ENCODE assay signal across 6 cellular contexts in genomic region chr1:1058088-1058905, GRCh38. TPM values are rescaled to one million over a fixed set of nuclear protein-coding genes. Genes with fewer than 3 reads are reported as not detected.
DNase-seq lines count a peak whose midpoint lies in the region; ATAC-seq, FAIRE-seq and TF ChIP-seq lines count a peak whose summit lies in the region.

No MANE protein-coding gene starts in this region.

- H3K27ac ChIP-seq in GM12878 (ENCODE audit: control insufficient read depth, insufficient read depth) (no peak overlapping the region), psoas muscle (no peak overlapping the region)

- in situ Hi-C loops in GM12878 (cut with MboI): no loop called here

- BruUV-seq in GM12878 (replicated peaks; lab: Mats Ljungman, UMichigan): no TSS peak

- CTCF ChIA-PET in GM12878 (lab: Yijun Ruan, JAX): interaction anchor here (0.6 to 8.7 kb wide), 10 partner anchors 14 to 536 kb away, joined by 3 to 83 read pairs (median 4); partner anchors contain the start of genes ISG15 and PLEKHN1

- DNase-seq in NCI-H510A treated with DMSO at 0.1 percent for 48 hours (lab: John Stamatoyannopoulos, UW) (peak; percentile 66), NCI-H510A (lab: John Stamatoyannopoulos, UW) (no peak), GM12878 (ENCODE audit: low read depth, low spot score) (no peak), psoas muscle (no peak), left cardiac atrium (no peak), left ventricle myocardium superior (no peak)

- peaks cover 21% of the 10 kb centered on the region for H3K4me1 ChIP-seq in GM12878 (ENCODE audit: control insufficient read depth, insufficient read depth, low read length)
- no peaks in the 10 kb centered on the region for H3K4me1 ChIP-seq in psoas muscle

- intact Hi-C loops in GM12878 (cut with micrococcal nuclease; ENCODE audit: unreplicated experiment) (no loop called here), psoas muscle (cut with DNase I) (no loop called here), left cardiac atrium (cut with DNase I) (no loop called here), left ventricle myocardium superior (cut with micrococcal nuclease) (no loop called here)

- no peak for TF ChIP-seq POLR2A in GM12878 (IDR thresholded peaks at IDR 0.05; ENCODE audit: low read depth, low read length)

- no peaks in the 10 kb centered on the region for H4K20me1 ChIP-seq in GM12878 (ENCODE audit: control insufficient read depth, insufficient read depth)

- POLR2A ChIA-PET in GM12878 (lab: Charles Lee): interaction anchor here (1.3 to 1.9 kb wide), 4 partner anchors 18 to 192 kb away, joined by 4 to 9 read pairs (median 5); no protein-coding TSS in a partner anchor

- no peak for TF ChIP-seq RAD21 in GM12878 (IDR thresholded peaks at IDR 0.05; ENCODE audit: insufficient read depth, low read depth, low read length)

- TF ChIP-seq CTCF in GM12878 (IDR thresholded peaks at IDR 0.05 in 2 of 3, conservative IDR thresholded peaks at IDR 0.05 in 1 of 3; ENCODE audit: control insufficient read depth in 2 of 3, extremely low read depth in 1 of 3, insufficient read depth in 1 of 3, low read depth in 3 of 3, low read length in 3 of 3): no peak
- TF ChIP-seq CTCF in psoas muscle (IDR thresholded peaks at IDR 0.05): no peak

- H3K9me3 ChIP-seq in GM12878 (replicated peaks; ENCODE audit: control insufficient read depth, insufficient read depth, low read length) (no peaks in the 10 kb centered on the region), psoas muscle (no peaks in the 10 kb centered on the region)

- no peak for TF ChIP-seq EP300 in GM12878 (IDR thresholded peaks at IDR 0.05; ENCODE audit: borderline replicate concordance in 1 of 2, control insufficient read depth in 1 of 2, low read depth in 2 of 2, low read length in 2 of 2)

- H3K36me3 ChIP-seq in GM12878 (ENCODE audit: control insufficient read depth in 2 of 2, insufficient read depth in 2 of 2, low read length in 1 of 2) (peaks cover 0 to 3% of the 10 kb centered on the region in 2 experiments; a peak in 1 of 4 replicates), psoas muscle (ENCODE audit: insufficient read depth in 1 of 2, low read depth in 1 of 2) (no peaks in the 10 kb centered on the region)

- RAD21 ChIA-PET in GM12878 (lab: Charles Lee; ENCODE audit: unreplicated experiment): interaction anchor here (1.0 to 1.6 kb wide), 9 partner anchors 19 to 153 kb away, joined by 3 to 15 read pairs (median 4); partner anchors contain the start of gene ISG15

- no peaks in the 10 kb centered on the region for H3K27me3 ChIP-seq in GM12878 (replicated peaks in 1 of 2; ENCODE audit: control insufficient read depth in 2 of 2, insufficient read depth in 2 of 2, low read length in 1 of 2)
- H3K27me3 ChIP-seq in psoas muscle (ENCODE audit: insufficient read depth in 3 of 3, low read length in 2 of 3): peaks cover 0 to 60% (median 28%) of the 10 kb centered on the region in 3 donors

- no peaks in the 10 kb centered on the region for H3K79me2 ChIP-seq in GM12878 (ENCODE audit: control insufficient read depth, insufficient read depth, low read length)

- H3K4me3 ChIP-seq in GM12878: peak overlapping the region; percentile 67; the same call in 1 of the 2 replicates
- peak overlapping the region; percentile 72 for H3K4me3 ChIP-seq in psoas muscle

- ATAC-seq in GM12878 (no peak; the same call in 2 of the 3 replicates), psoas muscle (no peak), left cardiac atrium (no peak), left ventricle myocardium superior (no peak)

- 27% methylated on average over 24 of the region's 24 CpGs for WGBS in GM12878 (ENCODE audit: insufficient coverage, insufficient replicate concordance, low lambda C conversion rate, missing lambda C conversion rate)
- WGBS in psoas muscle, 3 donors: 17 to 20% (median 17%) methylated on average over 23 to 24 of the region's 24 CpGs

- peak overlapping the region; percentile 72 for H2AFZ ChIP-seq in GM12878 (ENCODE audit: control insufficient read depth, low read depth, low read length)

- H3K4me2 ChIP-seq in GM12878 (ENCODE audit: control insufficient read depth, insufficient read depth): peak overlapping the region; percentile 99

- SMC1A ChIA-PET in GM12878 (lab: Charles Lee; ENCODE audit: uncharacterized antibody, unreplicated experiment): interaction anchor here (1.0 to 1.1 kb wide), 2 partner anchors 25 to 82 kb away, joined by 3 read pairs; no protein-coding TSS in a partner anchor

- no peak for FAIRE-seq in GM12878 (lab: Jason Lieb, UNC)

- H3K9ac ChIP-seq in GM12878 (ENCODE audit: control insufficient read depth, insufficient read depth, low read length): no peak overlapping the region; the same call in 1 of the 2 replicates

RNA-seq across cellular contexts. Expression of gene RNF223, which starts 15.8 kb away (rescaled TPM):
- total RNA-seq in GM12878 (2013; cell fraction: nucleolus; rRNA removed): 0.33 TPM in 1 of 2 replicates, not detected in the other
- total RNA-seq in GM12878 (2014; rRNA removed) (0.06 TPM in 1 of 2 replicates, not detected in the other), GM12878 (2014; rRNA removed; fragmentation: Illumina TruSeq; extraction: Trizol) (not detected in 2 replicates), GM12878 (2021) (not detected in 2 replicates), psoas muscle (not detected), left cardiac atrium (not detected), left ventricle myocardium superior (not detected)
- polyA plus RNA-seq in GM12878 (2011; ENCODE audit: low read depth): not detected
- polyA plus RNA-seq in GM12878 (2011; rRNA removed) (not detected in 2 replicates), GM12878 (2014; fragmentation: Illumina TruSeq; extraction: Trizol) (not detected in 2 replicates), GM12878 (2014; fragmentation: Nextera tagmentation; extraction: Ambion mirVana) (not detected), GM12878 (2014; rRNA removed) (not detected in 2 replicates), GM12878 (2016; fragmentation: Nextera tagmentation; extraction: Ambion mirVana) (not detected), psoas muscle (not detected)
- polyA plus RNA-seq in GM12878 (2011; cell fraction: cytosol; rRNA removed): not detected in 2 replicates
- polyA plus RNA-seq in GM12878 (2011; cell fraction: nucleus; rRNA removed): not detected in 2 replicates
- polyA plus RNA-seq in GM12878 (2012): 0.11 and 0.21 TPM in 2 replicates
- polyA minus RNA-seq in GM12878 (2011; rRNA and poly(A)+ RNA removed): not detected in 2 replicates
- not detected in 2 replicates for polyA minus RNA-seq in GM12878 (2011; cell fraction: cytosol; rRNA and poly(A)+ RNA removed)
- not detected in 2 replicates for polyA minus RNA-seq in GM12878 (2011; cell fraction: nucleus; rRNA and poly(A)+ RNA removed)

RNA-seq across cellular contexts. Expression of gene AGRN, which starts 38.4 kb away (rescaled TPM):
- 203 and 241 TPM in 2 replicates for total RNA-seq in GM12878 (2013; cell fraction: nucleolus; rRNA removed)
- total RNA-seq in GM12878 (2014; rRNA removed) (10.0 and 11.0 TPM in 2 replicates), GM12878 (2014; rRNA removed; fragmentation: Illumina TruSeq; extraction: Trizol) (3.1 and 3.6 TPM in 2 replicates), GM12878 (2021) (40.4 and 41.8 TPM in 2 replicates), psoas muscle (1 to 10 TPM; 3.4 to 5.4 (median 4.6) TPM), left cardiac atrium (10 to 100 TPM; 14.8 to 25.7 TPM), left ventricle myocardium superior (18.5 TPM)
- polyA plus RNA-seq in GM12878 (2011; ENCODE audit: low read depth): 16.8 TPM
- polyA plus RNA-seq in GM12878 (2011; rRNA removed) (13.3 and 21.7 TPM in 2 replicates), GM12878 (2014; fragmentation: Illumina TruSeq; extraction: Trizol) (5.0 and 6.3 TPM in 2 replicates), GM12878 (2014; fragmentation: Nextera tagmentation; extraction: Ambion mirVana) (under 1 TPM; 0.02 TPM), GM12878 (2014; rRNA removed) (23.7 and 25.1 TPM in 2 replicates), GM12878 (2016; fragmentation: Nextera tagmentation; extraction: Ambion mirVana) (under 1 TPM; 0.95 to 0.96 TPM), psoas muscle (1 to 10 TPM; 1.3 to 3.0 (median 1.4) TPM)
- polyA plus RNA-seq in GM12878 (2011; cell fraction: cytosol; rRNA removed): 32.2 and 37.6 TPM in 2 replicates
- polyA plus RNA-seq in GM12878 (2011; cell fraction: nucleus; rRNA removed): 468 and 475 TPM in 2 replicates
- 33.2 and 37.4 TPM in 2 replicates for polyA plus RNA-seq in GM12878 (2012)
- 27.1 and 40.5 TPM in 2 replicates for polyA minus RNA-seq in GM12878 (2011; rRNA and poly(A)+ RNA removed)
- polyA minus RNA-seq in GM12878 (2011; cell fraction: cytosol; rRNA and poly(A)+ RNA removed): 25.4 and 29.5 TPM in 2 replicates
- 65.0 and 71.8 TPM in 2 replicates for polyA minus RNA-seq in GM12878 (2011; cell fraction: nucleus; rRNA and poly(A)+ RNA removed)

RNA-seq across cellular contexts. Expression of gene ISG15, which starts 45.0 kb away (rescaled TPM):
- total RNA-seq in GM12878 (2013; cell fraction: nucleolus; rRNA removed): 7.8 and 8.2 TPM in 2 replicates
- total RNA-seq in GM12878 (2014; rRNA removed) (357 and 384 TPM in 2 replicates), GM12878 (2014; rRNA removed; fragmentation: Illumina TruSeq; extraction: Trizol) (72.7 and 74.1 TPM in 2 replicates), GM12878 (2021) (282 and 338 TPM in 2 replicates), psoas muscle (10 to 100 TPM in 1 of 4 donors, 1 to 10 TPM in 3; 2.9 to 12.4 (median 8.1) TPM), left cardiac atrium (10 to 100 TPM; 13.4 to 42.3 TPM), left ventricle myocardium superior (16.4 TPM)
- polyA plus RNA-seq in GM12878 (2011; ENCODE audit: low read depth): 95.7 TPM
- polyA plus RNA-seq in GM12878 (2011; rRNA removed) (108 and 314 TPM in 2 replicates), GM12878 (2014; fragmentation: Illumina TruSeq; extraction: Trizol) (1.3 and 7.8 TPM in 2 replicates), GM12878 (2014; fragmentation: Nextera tagmentation; extraction: Ambion mirVana) (100 to 1,000 TPM in 1 of 2 experiments, 10 to 100 TPM in 1; 68.9 to 126 TPM), GM12878 (2014; rRNA removed) (378 and 409 TPM in 2 replicates), GM12878 (2016; fragmentation: Nextera tagmentation; extraction: Ambion mirVana) (100 to 1,000 TPM; 266 to 307 TPM), psoas muscle (10 to 100 TPM; 13.3 to 22.1 (median 17.1) TPM)
- polyA plus RNA-seq in GM12878 (2011; cell fraction: cytosol; rRNA removed): 516 and 935 TPM in 2 replicates
- 365 and 403 TPM in 2 replicates for polyA plus RNA-seq in GM12878 (2011; cell fraction: nucleus; rRNA removed)
- polyA plus RNA-seq in GM12878 (2012): 362 and 375 TPM in 2 replicates
- 73.1 and 231 TPM in 2 replicates for polyA minus RNA-seq in GM12878 (2011; rRNA and poly(A)+ RNA removed)
- 81.3 and 93.7 TPM in 2 replicates for polyA minus RNA-seq in GM12878 (2011; cell fraction: cytosol; rRNA and poly(A)+ RNA removed)
- 59.8 and 76.6 TPM in 2 replicates for polyA minus RNA-seq in GM12878 (2011; cell fraction: nucleus; rRNA and poly(A)+ RNA removed)

RNA-seq across cellular contexts. Expression of gene C1orf159, which starts 57.6 kb away (rescaled TPM):
- total RNA-seq in GM12878 (2013; cell fraction: nucleolus; rRNA removed): 49.9 and 52.4 TPM in 2 replicates
- total RNA-seq in GM12878 (2014; rRNA removed): 12.2 and 16.8 TPM in 2 replicates
- total RNA-seq in GM12878 (2014; rRNA removed; fragmentation: Illumina TruSeq; extraction: Trizol): 2.3 and 3.0 TPM in 2 replicates
- 15.5 and 18.7 TPM in 2 replicates for total RNA-seq in GM12878 (2021)
- polyA plus RNA-seq in GM12878 (2011; ENCODE audit: low read depth): 3.3 TPM
- polyA plus RNA-seq in GM12878 (2011; rRNA removed): 1.9 and 5.1 TPM in 2 replicates
- 7.7 and 14.7 TPM in 2 replicates for polyA plus RNA-seq in GM12878 (2011; cell fraction: cytosol; rRNA removed)
- 75.7 and 94.5 TPM in 2 replicates for polyA plus RNA-seq in GM12878 (2011; cell fraction: nucleus; rRNA removed)
- 8.7 and 10.2 TPM in 2 replicates for polyA plus RNA-seq in GM12878 (2012)
- 0.24 and 1.3 TPM in 2 replicates for polyA plus RNA-seq in GM12878 (2014; fragmentation: Illumina TruSeq; extraction: Trizol)
- under 1 TPM; 0.11 to 0.44 TPM for polyA plus RNA-seq in GM12878 (2014; fragmentation: Nextera tagmentation; extraction: Ambion mirVana)
- 23.4 TPM in 2 replicates for polyA plus RNA-seq in GM12878 (2014; rRNA removed)
- polyA plus RNA-seq in GM12878 (2016; fragmentation: Nextera tagmentation; extraction: Ambion mirVana): 10 to 100 TPM; 10.9 to 12.1 TPM
- 2.0 and 6.2 TPM in 2 replicates for polyA minus RNA-seq in GM12878 (2011; rRNA and poly(A)+ RNA removed)
- polyA minus RNA-seq in GM12878 (2011; cell fraction: cytosol; rRNA and poly(A)+ RNA removed): 4.1 and 5.5 TPM in 2 replicates
- polyA minus RNA-seq in GM12878 (2011; cell fraction: nucleus; rRNA and poly(A)+ RNA removed): 12.5 and 19.2 TPM in 2 replicates
- total RNA-seq in psoas muscle: 1 to 10 TPM; 1.5 to 3.5 (median 2.6) TPM
- 1 to 10 TPM; 4.1 to 6.7 (median 4.3) TPM for polyA plus RNA-seq in psoas muscle
- total RNA-seq in left cardiac atrium: 1 to 10 TPM; 5.3 to 6.1 TPM
- total RNA-seq in left ventricle myocardium superior: 4.0 TPM

RNA-seq across cellular contexts. Expression of gene HES4, which starts 58.4 kb away (rescaled TPM):
- total RNA-seq in GM12878 (2013; cell fraction: nucleolus; rRNA removed): 1.2 and 2.2 TPM in 2 replicates
- total RNA-seq in GM12878 (2014; rRNA removed): 0.73 and 0.76 TPM in 2 replicates
- not detected in 2 replicates for total RNA-seq in GM12878 (2014; rRNA removed; fragmentation: Illumina TruSeq; extraction: Trizol)
- total RNA-seq in GM12878 (2021): 0.97 and 1.2 TPM in 2 replicates
- 0.45 TPM for polyA plus RNA-seq in GM12878 (2011; ENCODE audit: low read depth)
- 0.62 and 1.7 TPM in 2 replicates for polyA plus RNA-seq in GM12878 (2011; rRNA removed)
- 5.7 and 9.0 TPM in 2 replicates for polyA plus RNA-seq in GM12878 (2011; cell fraction: cytosol; rRNA removed)
- polyA plus RNA-seq in GM12878 (2011; cell fraction: nucleus; rRNA removed): 26.7 and 31.4 TPM in 2 replicates
- 0.47 and 2.2 TPM in 2 replicates for polyA plus RNA-seq in GM12878 (2012)
- not detected in 2 replicates for polyA plus RNA-seq in GM12878 (2014; fragmentation: Illumina TruSeq; extraction: Trizol)
- not detected for polyA plus RNA-seq in GM12878 (2014; fragmentation: Nextera tagmentation; extraction: Ambion mirVana)
- 0.75 and 0.85 TPM in 2 replicates for polyA plus RNA-seq in GM12878 (2014; rRNA removed)
- polyA plus RNA-seq in GM12878 (2016; fragmentation: Nextera tagmentation; extraction: Ambion mirVana): under 1 TPM in 1 of 2 experiments, not detected in 1; 0.44 TPM
- 0.41 TPM in 1 of 2 replicates, not detected in the other for polyA minus RNA-seq in GM12878 (2011; rRNA and poly(A)+ RNA removed)
- 2.3 and 3.1 TPM in 2 replicates for polyA minus RNA-seq in GM12878 (2011; cell fraction: cytosol; rRNA and poly(A)+ RNA removed)
- polyA minus RNA-seq in GM12878 (2011; cell fraction: nucleus; rRNA and poly(A)+ RNA removed): 3.3 and 3.7 TPM in 2 replicates
- 10 to 100 TPM in 3 of 4 donors, 1 to 10 TPM in 1; 7.2 to 21.8 (median 12.6) TPM for total RNA-seq in psoas muscle
- 10 to 100 TPM in 1 of 3 donors, 1 to 10 TPM in 2; 2.3 to 20.2 (median 5.4) TPM for polyA plus RNA-seq in psoas muscle
- total RNA-seq in left cardiac atrium: 10 to 100 TPM; 42.1 to 68.3 TPM
- total RNA-seq in left ventricle myocardium superior: 39.4 TPM
